Comparison of ENCODE assay signal across 8 cellular contexts in genomic region chr5:55437452-55437851, GRCh38.
DNase-seq lines count a peak whose midpoint lies in the region; ATAC-seq and TF ChIP-seq lines count a peak whose summit lies in the region.

No MANE protein-coding gene starts in this region.

- H3K27me3 ChIP-seq in GM23248 (replicated peaks; ENCODE audit: insufficient read depth) (no peaks in the 10 kb centered on the region), gastrocnemius medialis (no peaks in the 10 kb centered on the region)

- peak overlapping the region; percentile 1 for H3K27ac Mint-ChIP-seq in activated naive CD8-positive, alpha-beta T cell treated with anti-CD3 and anti-CD28 coated beads for 36 hours

- TF ChIP-seq CTCF in fibroblast of the aortic adventitia (IDR thresholded peaks at IDR 0.05; ENCODE audit: insufficient read depth, low read length) (no peak), gastrocnemius medialis (IDR thresholded peaks at IDR 0.05 in 4 of 5, conservative IDR thresholded peaks at IDR 0.05 in 1 of 5) (no peak)

- H3K4me3 ChIP-seq in GM23248 (0 out of 2 replicates have a peak overlapping the region, but pooled peaks have one; percentile 42), fibroblast of the aortic adventitia (ENCODE audit: low read depth, low read length) (no peak overlapping the region), gastrocnemius medialis (no peak overlapping the region)

- 0 out of 2 replicates have a peak, but pooled peaks cover under 1% of the 10 kb centered on the region for H3K79me2 ChIP-seq in GM23248 (ENCODE audit: insufficient read depth)

- no peaks in the 10 kb centered on the region for H4K20me1 ChIP-seq in GM23248 (ENCODE audit: insufficient read depth)

- H3K9me3 Mint-ChIP-seq in activated naive CD8-positive, alpha-beta T cell treated with anti-CD3 and anti-CD28 coated beads for 36 hours, result peaks cover 32% of the 10 kb centered on the region

- intact Hi-C loops in gastrocnemius medialis (cut with DNase I; ENCODE audit: low total_unique reads), result no loop called here

- H3K9me2 ChIP-seq in GM23248 (ENCODE audit: insufficient read depth), result no peaks in the 10 kb centered on the region

- no peak for ATAC-seq in gastrocnemius medialis
- ATAC-seq in GM19328 (IDR thresholded peaks at IDR 0.05; ENCODE audit: unreplicated experiment), result no peak
- no peak for ATAC-seq in HG03378 (IDR thresholded peaks at IDR 0.05; ENCODE audit: unreplicated experiment)
- ATAC-seq in HG03520 (IDR thresholded peaks at IDR 0.05; ENCODE audit: unreplicated experiment), result no peak

- WGBS in GM23248 (ENCODE audit: low coverage in 1 of 2, low lambda C conversion rate in 2 of 2, missing lambda C conversion rate in 2 of 2), 2 experiments, result 47 to 74% methylated on average over 1 of the region's 1 CpG

- H3K36me3 Mint-ChIP-seq in activated naive CD8-positive, alpha-beta T cell treated with anti-CD3 and anti-CD28 coated beads for 36 hours, result peaks cover 55% of the 10 kb centered on the region

- no peak overlapping the region for H2AFZ ChIP-seq in GM23248

- no peaks in the 10 kb centered on the region for H3K27me3 Mint-ChIP-seq in activated naive CD8-positive, alpha-beta T cell treated with anti-CD3 and anti-CD28 coated beads for 36 hours

- H3K4me1 Mint-ChIP-seq in activated naive CD8-positive, alpha-beta T cell treated with anti-CD3 and anti-CD28 coated beads for 36 hours, result peaks cover 34% of the 10 kb centered on the region

- TF ChIP-seq POLR2A in gastrocnemius medialis (IDR thresholded peaks at IDR 0.05), result no peak

- H3K36me3 ChIP-seq in GM23248 (ENCODE audit: low read depth) (no peaks in the 10 kb centered on the region), gastrocnemius medialis (no peaks in the 10 kb centered on the region)

- peak overlapping the region; percentile 72 for H3K4me2 ChIP-seq in GM23248 (ENCODE audit: unreplicated experiment)

- H3K9me3 ChIP-seq in GM23248 (ENCODE audit: low read depth) (no peaks in the 10 kb centered on the region), gastrocnemius medialis (no peaks in the 10 kb centered on the region)

- DNase-seq in GM23248, result peak; percentile 27
- DNase-seq in activated naive CD8-positive, alpha-beta T cell treated with anti-CD3 and anti-CD28 coated beads for 36 hours, result no peak
- peak; percentile 28 for DNase-seq in fibroblast of the aortic adventitia (ENCODE audit: low read depth)
- DNase-seq in gastrocnemius medialis, result no peak
- DNase-seq in DMS79 treated with DMSO at 0.1 percent for 48 hours (lab: John Stamatoyannopoulos, UW), result no peak

- H3K9ac ChIP-seq in GM23248, result peak overlapping the region; percentile 55; the same call in 1 of the 2 replicates

- H3K4me1 ChIP-seq in GM23248 (ENCODE audit: insufficient read depth) (peaks cover 43% of the 10 kb centered on the region), gastrocnemius medialis (peaks cover 52 to 65% of the 10 kb centered on the region in 2 donors)

- H3K27ac ChIP-seq in GM23248 (peak overlapping the region; percentile 80), gastrocnemius medialis (peak overlapping the region; percentile 89 to 93 (median 90))

- no peak overlapping the region for H3K4me3 Mint-ChIP-seq in activated naive CD8-positive, alpha-beta T cell treated with anti-CD3 and anti-CD28 coated beads for 36 hours

- in situ Hi-C loops in GM23248 (cut with MboI) (no loop called here), gastrocnemius medialis (cut with MboI; ENCODE audit: low sequenced_read_pairs in 4 of 4) (loop anchor here in 1 of 4 donors (10.0 kb wide), 1 partner anchor 167 kb away; no protein-coding TSS in a partner anchor)

- peaks cover 58% of the 10 kb centered on the region for H3F3A ChIP-seq in GM23248 (ENCODE audit: insufficient read depth)

Comparison
In these comparisons a context has a peak if more than half of its experiments do, and no peak if none do; other contexts are left out.
1. DNase-seq: peak in GM23248 (single experiment) and fibroblast of the aortic adventitia (single experiment); none in activated naive CD8-positive, alpha-beta T cell treated with anti-CD3 and anti-CD28 coated beads for 36 hours (single experiment), gastrocnemius medialis (0 of 2) and DMS79 treated with DMSO at 0.1 percent for 48 hours (single experiment).